ENCODE assay signal across 23 cellular contexts in the genomic region with DNA sequence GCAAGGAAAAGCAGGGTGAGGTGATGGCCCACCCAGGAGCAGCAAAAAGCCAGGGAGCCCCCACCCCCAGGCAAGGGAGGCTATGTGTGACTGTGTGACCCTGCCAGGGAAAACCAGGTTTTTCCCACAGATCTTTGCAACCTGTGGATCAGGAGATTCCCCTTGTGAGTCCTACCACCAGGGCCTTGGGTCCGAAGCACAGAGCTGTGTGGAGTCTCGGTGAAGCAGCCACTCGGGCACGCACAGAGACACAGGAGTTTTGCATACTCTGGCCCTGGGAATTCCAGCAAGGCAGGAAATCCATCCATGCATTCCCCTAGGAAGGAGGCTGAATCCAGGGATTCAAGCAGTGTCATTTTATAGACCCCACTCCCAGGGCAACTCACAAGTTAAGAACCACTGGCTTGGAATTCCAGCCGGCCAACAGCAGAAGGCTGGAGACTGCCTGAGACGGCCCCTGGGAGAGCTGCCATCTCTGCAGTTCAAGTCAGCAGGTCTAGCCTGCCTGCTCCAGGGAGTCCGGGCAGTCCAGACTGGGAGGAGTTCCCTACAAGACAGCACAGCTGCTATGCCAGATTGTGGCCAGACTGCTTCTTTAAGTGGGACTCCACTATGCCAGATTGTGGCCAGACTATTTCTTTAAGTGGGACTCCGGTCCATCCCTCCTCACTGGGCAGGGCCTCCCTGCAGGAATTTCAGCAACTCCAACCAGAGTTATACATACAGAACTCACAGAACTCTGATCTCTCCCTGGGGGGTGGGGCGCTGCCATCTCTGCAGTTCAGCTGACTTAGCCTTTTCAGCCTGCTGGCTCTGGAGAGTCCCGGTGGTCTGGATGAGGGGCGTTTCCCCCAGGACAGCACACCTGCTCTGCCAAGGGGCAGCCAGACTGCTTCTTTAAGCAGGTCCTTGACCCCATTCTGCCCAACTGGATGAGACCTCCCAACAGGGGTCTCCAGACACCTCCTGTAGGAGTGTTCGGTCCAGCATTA.
DNase-seq lines count a peak whose midpoint lies in the region; ATAC-seq and TF ChIP-seq lines count a peak whose summit lies in the region.
"Had no signal": no experiment of that assay in that cellular context is flagged by ENCODE, and none has a peak within 500 bp of the region (broad histone marks: within the 10 kb centered on the region; RNA-seq: fewer than 3 reads in every experiment).

No MANE protein-coding gene starts in this region.

- no peak for TF ChIP-seq CTCF in left ventricle myocardium inferior (IDR thresholded peaks at IDR 0.05; ENCODE audit: borderline replicate concordance)

- 92% methylated on average over 12 of the region's 12 CpGs for WGBS in right cardiac atrium

- H3K4me3 ChIP-seq in right cardiac atrium (ENCODE audit: low read length) (no peak overlapping the region), left ventricle myocardium inferior (no peak overlapping the region)
- H3K4me3 ChIP-seq: coronary artery, SJCRH30, spleen had no signal

- H3K27me3 ChIP-seq in right cardiac atrium (ENCODE audit: control insufficient read depth, insufficient read depth), result no peaks in the 10 kb centered on the region
- H3K27me3 ChIP-seq in left ventricle myocardium inferior (ENCODE audit: low read depth), result no peaks in the 10 kb centered on the region
- H3K27me3 ChIP-seq: SJCRH30, spleen had no signal

- ATAC-seq in right cardiac atrium (peak in 1 of 2 donors; percentile 29), GM21360 (IDR thresholded peaks at IDR 0.05; ENCODE audit: unreplicated experiment) (no peak)
- ATAC-seq: activated CD4-positive, alpha-beta T cell treated with anti-CD3 and anti-CD28 coated beads for 36 hours; naive thymus-derived CD8-positive, alpha-beta T cell; stimulated activated effector memory CD8-positive, alpha-beta T cell treated with anti-CD3 and anti-CD28 coated beads, Interleukin-12 subunit alpha, Interleukin-12 subunit beta, amount 100 ng/mL, for 72 hours had no signal

- no peaks in the 10 kb centered on the region for H3K4me1 ChIP-seq in right cardiac atrium (ENCODE audit: control insufficient read depth, insufficient read depth, low read length)
- H3K4me1 ChIP-seq in left ventricle myocardium inferior, result no peaks in the 10 kb centered on the region
- H3K4me1 ChIP-seq: SJCRH30, spleen had no signal

- intact Hi-C loops in right cardiac atrium (cut with DNase I), result no loop called here
- intact Hi-C loops in left ventricle myocardium inferior (cut with micrococcal nuclease), result no loop called here

- peaks cover 67% of the 10 kb centered on the region for H3K36me3 ChIP-seq in left ventricle myocardium inferior

- DNase-seq in right cardiac atrium, result peak; percentile 11 to 62 (median 62)
- DNase-seq in left ventricle myocardium inferior, result no peak
- peak; percentile 30 for DNase-seq in cerebellum (ENCODE audit: low spot score)
- DNase-seq in islet precursor cell, result peak; percentile 64
- DNase-seq in D341Med (ENCODE audit: low spot score), result no peak
- no peak for DNase-seq in NCI-H1436 treated with DMSO at 0.1 percent for 48 hours (lab: John Stamatoyannopoulos, UW)
- DNase-seq in H4 (ENCODE audit: low spot score), result no peak
- DNase-seq: activated CD4-positive, alpha-beta T cell treated with anti-CD3 and anti-CD28 coated beads for 36 hours; activated effector memory CD4-positive, alpha-beta T cell treated with anti-CD3 and anti-CD28 coated beads, Interleukin-2, amount 50 U/mL, for 16 hours; activated naive CD8-positive, alpha-beta T cell treated with anti-CD3 and anti-CD28 coated beads, Interleukin-2, amount 10 ng/mL, durations not matched to agents 7 days and 5 days; DMS79; HFFc6; left cardiac atrium; NCI-H1436; NCI-H510A; retina; SJCRH30; spleen; stimulated activated CD4-positive, alpha-beta T cell treated with anti-CD3 and anti-CD28 coated beads, Interleukin-2, amount 100 ng/mL, for 48 hours had no signal

- no peaks in the 10 kb centered on the region for H3K9me3 ChIP-seq in right cardiac atrium (ENCODE audit: control insufficient read depth, low read length)
- no peaks in the 10 kb centered on the region for H3K9me3 ChIP-seq in left ventricle myocardium inferior (replicated peaks)
- H3K9me3 ChIP-seq: SJCRH30, spleen had no signal

- H3K27ac ChIP-seq in right cardiac atrium (ENCODE audit: low read length), result no peak overlapping the region
- no peak overlapping the region for H3K27ac ChIP-seq in left ventricle myocardium inferior (replicated peaks)
- H3K27ac ChIP-seq: coronary artery, SJCRH30, spleen had no signal

Comparison
In these comparisons a context has a peak if more than half of its experiments do, and no peak if none do; other contexts are left out.
1. DNase-seq: peak in right cardiac atrium (3 of 3), cerebellum (single experiment) and islet precursor cell (single experiment); none in left ventricle myocardium inferior (single experiment), D341Med (single experiment), NCI-H1436 treated with DMSO at 0.1 percent for 48 hours (single experiment) and H4 (single experiment).